8 cellular contexts compared by ENCODE assay signal in the genomic region with DNA sequence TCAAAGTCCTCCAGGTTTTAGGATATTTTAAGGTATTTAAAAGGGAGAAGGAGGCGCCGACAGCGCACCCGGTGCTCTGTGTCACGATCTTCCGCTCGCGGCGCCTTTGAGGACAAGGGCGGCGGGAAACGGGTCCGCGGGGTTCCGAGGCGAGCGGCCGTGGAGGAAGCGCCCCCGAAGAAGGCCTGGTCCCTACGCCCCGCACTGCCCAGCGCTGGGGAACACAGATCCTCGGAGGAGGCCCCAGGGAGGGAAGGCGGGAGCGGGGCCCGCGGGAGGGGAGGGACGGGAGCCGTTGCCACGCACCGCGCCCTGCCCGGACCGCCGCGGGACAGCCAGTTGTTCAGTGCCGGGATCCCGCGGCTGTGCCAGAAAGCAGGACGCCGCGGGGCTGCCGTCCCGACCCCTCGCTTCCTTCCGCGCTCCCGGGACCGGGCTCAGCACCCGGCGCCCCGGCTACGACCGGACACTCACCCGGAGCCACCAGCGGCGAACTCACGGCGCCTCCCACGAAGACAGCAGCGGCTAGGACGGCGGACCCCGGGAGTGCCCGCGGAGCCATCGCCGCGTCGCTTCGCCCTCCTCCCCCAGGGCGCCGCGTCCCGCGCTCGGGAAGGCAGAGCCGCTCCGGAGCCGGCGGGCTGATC. TPM values are rescaled to one million over a fixed set of nuclear protein-coding genes. Genes with fewer than 3 reads are reported as not detected.
DNase-seq lines count a peak whose midpoint lies in the region; ATAC-seq, FAIRE-seq and TF ChIP-seq lines count a peak whose summit lies in the region.

No MANE protein-coding gene starts in this region.

- H3K36me3 ChIP-seq in adrenal gland (replicated peaks in 1 of 2), result no peaks in the 10 kb centered on the region
- no peaks in the 10 kb centered on the region for H3K36me3 ChIP-seq in small intestine (ENCODE audit: control insufficient read depth in 2 of 2, insufficient read depth in 2 of 2, low read length in 2 of 2)

- CTCF ChIA-PET in AG04449 (lab: Yijun Ruan, JAX), result interaction anchor here (2.5 kb wide), 1 partner anchor 84 kb away, joined by 7 read pairs; no protein-coding TSS in a partner anchor

- TF ChIP-seq CTCF in AG04449 (IDR thresholded peaks at IDR 0.05; ENCODE audit: insufficient read depth, low read length, missing control alignments) (no peak), adrenal gland (IDR thresholded peaks at IDR 0.05) (no peak)

- intact Hi-C loops in adrenal gland (cut with DNase I), result loop anchor here in 1 of 2 donors (10.0 kb wide), 1 partner anchor 71 kb away; no protein-coding TSS in a partner anchor

- DNase-seq in AG04449 (ENCODE audit: low read depth, low spot score) (no peak), adrenal gland (peak in 5 of 7 donors; percentile 57 to 67 (median 62)), small intestine (peak; percentile 56), GM19239 (ENCODE audit: insufficient read length, low spot score) (no peak)

- no peaks in the 10 kb centered on the region for H3K9me3 ChIP-seq in adrenal gland (replicated peaks in 1 of 3)
- H3K9me3 ChIP-seq in small intestine (ENCODE audit: control insufficient read depth, low read depth), result no peaks in the 10 kb centered on the region

- peak overlapping the region; percentile 30 to 95 (median 92) for H3K27ac ChIP-seq in adrenal gland
- H3K27ac ChIP-seq in small intestine (ENCODE audit: low read depth in 1 of 2, low read length in 1 of 2), result peak overlapping the region; percentile 94 to 99

- H3K4me3 ChIP-seq in AG04449 (ENCODE audit: low read depth, low read length) (peak overlapping the region; percentile 77), adrenal gland (peak overlapping the region; percentile 36 to 68 (median 53)), iPS-11a (ENCODE audit: low read depth, low read length) (peak overlapping the region; percentile 67), small intestine (ENCODE audit: low read depth in 1 of 2, low read length in 2 of 2) (peak overlapping the region; percentile 88 to 92)

- FAIRE-seq in small intestine (lab: Jason Lieb, UNC), result no peak
- no peak for FAIRE-seq in GM19239 (lab: Jason Lieb, UNC)

- peak; percentile 38; the same call in 1 of the 2 replicates for TF ChIP-seq POLR2A in Raji (IDR thresholded peaks at IDR 0.05; ENCODE audit: insufficient read depth, low read depth, low read length)
- TF ChIP-seq POLR2A in adrenal gland (IDR thresholded peaks at IDR 0.05), result peak; percentile 77 to 87

- 0% methylated on average over 19 to 81 of the region's 82 CpGs; no CpG with 5 or more reads in 1 of the 4 donors for WGBS in adrenal gland, 4 donors
- WGBS in small intestine, 3 donors, result 0 to 1% (median 0%) methylated on average over 51 to 82 of the region's 82 CpGs

- ATAC-seq in GM18520 (IDR thresholded peaks at IDR 0.05; ENCODE audit: unreplicated experiment), result peak; percentile 1
- ATAC-seq in HG03060 (IDR thresholded peaks at IDR 0.05; ENCODE audit: low read depth, unreplicated experiment), result peak; percentile 0

- H3K4me1 ChIP-seq in adrenal gland (replicated peaks in 1 of 2) (peaks cover 0 to 27% of the 10 kb centered on the region in 2 donors), small intestine (ENCODE audit: control insufficient read depth in 2 of 2, insufficient read depth in 1 of 2, low read depth in 1 of 2, low read length in 1 of 2) (peaks cover 5 to 21% of the 10 kb centered on the region in 2 donors)

- H3K27me3 ChIP-seq in adrenal gland, result no peaks in the 10 kb centered on the region
- H3K27me3 ChIP-seq in small intestine (ENCODE audit: control insufficient read depth in 2 of 2, insufficient read depth in 2 of 2, low read length in 2 of 2), result no peaks in the 10 kb centered on the region

- POLR2A ChIA-PET in AG04449 (lab: Yijun Ruan, JAX), result interaction anchor here (0.6 to 1.2 kb wide), 3 partner anchors 19 to 1269 kb away, joined by 3 to 4 read pairs (median 3); no protein-coding TSS in a partner anchor

RNA-seq across cellular contexts. Expression of gene RELL1, which starts 0.3 kb away (rescaled TPM):
- 10 to 100 TPM in 7 of 8 donors, 1 to 10 TPM in 1; 9.8 to 27.0 (median 19.9) TPM for total RNA-seq in adrenal gland
- polyA plus RNA-seq in adrenal gland (1 to 10 TPM in 1 of 3 donors, under 1 TPM in 2; 0.44 to 1.3 (median 0.97) TPM), small intestine (1 to 10 TPM in 2 of 3 donors, under 1 TPM in 1; 0.89 to 6.8 (median 1.6) TPM)

Comparison
In these comparisons a context has a peak if more than half of its experiments do, and no peak if none do; other contexts are left out.
1. DNase-seq: peak in adrenal gland (5 of 7) and small intestine (single experiment); none in AG04449 (single experiment) and GM19239 (single experiment).
2. Peak in every context shown above with its lines, with median percentiles within 50 percentile points of each other: H3K4me3 ChIP-seq.